In the genomic region with DNA sequence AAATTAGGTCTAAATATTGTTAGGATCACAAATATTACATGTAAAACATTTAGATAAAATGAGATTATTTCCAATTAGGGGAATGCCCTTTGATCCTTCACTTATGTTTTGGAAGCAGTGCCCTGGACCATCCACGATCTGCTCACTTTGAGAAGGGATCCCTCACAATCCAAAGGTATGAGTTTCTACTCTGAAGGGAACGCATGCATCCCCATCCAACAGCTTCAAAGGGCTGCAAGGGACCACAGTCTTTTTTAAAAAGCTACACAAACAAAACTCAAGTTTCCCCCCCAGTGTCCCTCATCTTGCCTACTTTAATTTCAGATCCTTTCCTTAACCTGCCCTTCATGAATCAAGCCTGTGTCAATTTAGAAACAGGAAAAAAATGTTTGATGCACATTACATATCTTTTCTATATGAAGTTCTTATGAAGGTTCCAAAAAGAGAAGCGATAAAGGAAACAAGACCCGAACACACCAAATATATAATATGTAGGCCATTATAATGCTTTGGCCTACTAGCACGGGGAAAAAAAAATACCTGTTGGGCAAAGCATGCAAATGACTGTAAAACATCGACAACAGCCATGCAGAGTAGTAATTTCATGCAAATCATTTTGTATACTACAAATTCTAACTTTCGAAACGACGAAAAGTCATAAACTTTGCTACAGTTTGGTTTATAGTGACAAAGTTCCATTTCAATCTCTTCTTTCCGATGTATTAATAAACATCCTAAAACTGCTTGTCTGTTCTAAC, we compare ENCODE assay signal across 1 cellular context.
TF ChIP-seq lines count a peak whose summit lies in the region.

No MANE protein-coding gene starts in this region.

TF ChIP-seq in H1, 55 proteins besides CTCF, POLR2A, EP300 and RAD21:
- TF ChIP-seq GTF2F1 (IDR thresholded peaks at IDR 0.05; ENCODE audit: borderline replicate concordance, low read depth, low read length) (no peak), CHD2 (IDR thresholded peaks at IDR 0.05; ENCODE audit: low read length) (no peak), BRCA1 (IDR thresholded peaks at IDR 0.05; ENCODE audit: low read depth, low read length) (no peak), TAF1 (IDR thresholded peaks at IDR 0.05; ENCODE audit: low read depth, low read length) (no peak), JUND (IDR thresholded peaks at IDR 0.05; ENCODE audit: low read length) (no peak), SIX5 (IDR thresholded peaks at IDR 0.05; ENCODE audit: low read depth, low read length) (no peak), JUN (IDR thresholded peaks at IDR 0.05; ENCODE audit: low read depth, low read length) (no peak), NRF1 (IDR thresholded peaks at IDR 0.05; ENCODE audit: low read depth, low read length) (no peak), POLR2AphosphoS5 (IDR thresholded peaks at IDR 0.05; ENCODE audit: low read depth, low read length) (no peak), PHF8 (conservative IDR thresholded peaks at IDR 0.05; ENCODE audit: low read depth, low read length) (no peak), ZNF274 (IDR thresholded peaks at IDR 0.05; ENCODE audit: borderline replicate concordance, extremely low read depth, low read length) (no peak), EZH2 (IDR thresholded peaks at IDR 0.05; ENCODE audit: low read depth, low read length, severe bottlenecking) (no peak), HDAC6 (IDR thresholded peaks at IDR 0.05; ENCODE audit: low read depth, low read length) (no peak), TBP (IDR thresholded peaks at IDR 0.05; ENCODE audit: low read depth, low read length) (no peak), SRF (IDR thresholded peaks at IDR 0.05; ENCODE audit: low read depth, low read length) (no peak)
- TF ChIP-seq, protein P1, sequence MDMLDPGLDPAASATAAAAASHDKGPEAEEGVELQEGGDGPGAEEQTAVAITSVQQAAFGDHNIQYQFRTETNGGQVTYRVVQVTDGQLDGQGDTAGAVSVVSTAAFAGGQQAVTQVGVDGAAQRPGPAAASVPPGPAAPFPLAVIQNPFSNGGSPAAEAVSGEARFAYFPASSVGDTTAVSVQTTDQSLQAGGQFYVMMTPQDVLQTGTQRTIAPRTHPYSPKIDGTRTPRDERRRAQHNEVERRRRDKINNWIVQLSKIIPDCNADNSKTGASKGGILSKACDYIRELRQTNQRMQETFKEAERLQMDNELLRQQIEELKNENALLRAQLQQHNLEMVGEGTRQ (IDR thresholded peaks at IDR 0.05; ENCODE audit: low read length): no peak
TF ChIP-seq in H1: peak in this region for 0.
